18 cellular contexts compared by ENCODE assay signal in the genomic region with DNA sequence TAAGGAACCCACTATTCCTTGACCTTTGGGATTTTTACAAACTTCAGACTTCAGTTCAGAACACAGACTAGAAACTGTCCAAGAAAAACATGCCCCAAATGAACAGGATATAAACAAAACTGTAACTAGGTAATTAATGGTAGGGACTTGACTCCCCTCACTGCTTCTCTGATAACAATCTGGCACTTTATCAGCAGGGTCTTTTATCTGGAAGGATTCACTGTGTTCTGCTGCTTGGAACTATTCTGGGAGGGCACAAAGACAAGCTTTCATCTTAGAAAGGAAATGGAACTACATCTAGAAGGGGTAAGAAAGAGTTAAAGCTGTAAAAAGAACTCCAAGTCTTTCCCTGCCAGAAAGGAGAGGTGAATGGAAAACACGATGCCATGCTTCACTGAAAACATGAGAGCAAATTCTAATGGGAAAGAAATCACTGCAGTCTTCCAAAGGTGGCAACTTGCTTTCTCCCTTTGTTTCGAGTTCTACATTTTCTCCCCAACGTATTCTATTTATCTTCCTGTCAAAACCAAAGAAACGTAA.
DNase-seq lines count a peak whose midpoint lies in the region; ATAC-seq, FAIRE-seq and TF ChIP-seq lines count a peak whose summit lies in the region.
"Had no signal": no experiment of that assay in that cellular context is flagged by ENCODE, and none has a peak within 500 bp of the region (broad histone marks: within the 10 kb centered on the region; RNA-seq: fewer than 3 reads in every experiment).

No MANE protein-coding gene starts in this region.

- DNase-seq in Caco-2 (no peak), SK-MEL-5 (ENCODE audit: low read depth, low spot score) (peak; percentile 90), kidney (no peak), SW 1271 (lab: John Stamatoyannopoulos, UW) (no peak)
- DNase-seq: activated CD4-positive, alpha-beta T cell treated with anti-CD3 and anti-CD28 coated beads, Interleukin-2, amount 50 U/mL, for 1 hour; activated naive CD4-positive, alpha-beta T cell; colonic mucosa; IMR-90; NCI-H526 treated with DMSO at 0.1 percent for 48 hours; PC-9 had no signal

- no peak for FAIRE-seq in kidney (lab: Jason Lieb, UNC)
- FAIRE-seq: astrocyte, D721Med, TTC549 had no signal

- H3K4me1 Mint-ChIP-seq in Caco-2 (ENCODE audit: low read depth, unreplicated experiment): peaks cover 28% of the 10 kb centered on the region
- no peaks in the 10 kb centered on the region for H3K4me1 Mint-ChIP-seq in activated T-helper 17 cell treated with anti-CD3 and anti-CD28 coated beads, Interleukin-2, amount 50 U/mL, for 72 hours

- ATAC-seq in activated T-helper 17 cell treated with anti-CD3 and anti-CD28 coated beads, Interleukin-2, amount 50 U/mL, for 72 hours (replicated peaks): no peak
- no peak for ATAC-seq in GM18861 (IDR thresholded peaks at IDR 0.05; ENCODE audit: unreplicated experiment)
- ATAC-seq: GM23338; natural killer cell treated with Interleukin-12 subunit alpha and Interleukin-12 subunit beta and Interleukin-15 and Interleukin-18, amount 100 ng/mL, for 72 hours had no signal

- H3K4me1 ChIP-seq in Caco-2 (peaks cover 25% of the 10 kb centered on the region), kidney (ENCODE audit: control insufficient read depth in 1 of 2, insufficient read depth in 1 of 2, low read depth in 1 of 2, low read length in 2 of 2) (peaks cover 14 to 24% of the 10 kb centered on the region in 2 donors), skeletal muscle tissue (ENCODE audit: control insufficient read depth in 3 of 3, insufficient read depth in 3 of 3, low read length in 3 of 3) (peaks cover 8 to 27% (median 17%) of the 10 kb centered on the region in 3 donors)
- H3K4me1 ChIP-seq: colonic mucosa had no signal

- in situ Hi-C loops in SK-MEL-5 (cut with HindIII; ENCODE audit: low pct_unique_long_range_greater_than_20kb, low sequenced_read_pairs): no loop called here

- CTCF ChIA-PET in Caco-2 (lab: Charles Lee): no interaction called here

- H3K36me3 Mint-ChIP-seq in Caco-2 (ENCODE audit: insufficient read depth, unreplicated experiment): no peaks in the 10 kb centered on the region
- peaks cover 32% of the 10 kb centered on the region for H3K36me3 Mint-ChIP-seq in activated T-helper 17 cell treated with anti-CD3 and anti-CD28 coated beads, Interleukin-2, amount 50 U/mL, for 72 hours (ENCODE audit: low read depth)
- H3K36me3 Mint-ChIP-seq: natural killer cell treated with Interleukin-12 subunit alpha and Interleukin-12 subunit beta and Interleukin-15 and Interleukin-18, amount 100 ng/mL, for 72 hours had no signal

- no peaks in the 10 kb centered on the region for H3K27me3 Mint-ChIP-seq in Caco-2 (ENCODE audit: insufficient read depth, unreplicated experiment)
- no peaks in the 10 kb centered on the region for H3K27me3 Mint-ChIP-seq in activated T-helper 17 cell treated with anti-CD3 and anti-CD28 coated beads, Interleukin-2, amount 50 U/mL, for 72 hours
- H3K27me3 Mint-ChIP-seq: natural killer cell treated with Interleukin-12 subunit alpha and Interleukin-12 subunit beta and Interleukin-15 and Interleukin-18, amount 100 ng/mL, for 72 hours had no signal

- H3K27me3 ChIP-seq in Caco-2 (replicated peaks; ENCODE audit: control insufficient read depth, insufficient read depth, low read length): no peaks in the 10 kb centered on the region
- no peaks in the 10 kb centered on the region for H3K27me3 ChIP-seq in skeletal muscle tissue (ENCODE audit: control insufficient read depth in 3 of 3, insufficient read depth in 3 of 3, low read length in 3 of 3)
- H3K27me3 ChIP-seq: colonic mucosa had no signal

- no peak overlapping the region for H3K4me3 ChIP-seq in Caco-2 (ENCODE audit: low read depth, low read length)
- H3K4me3 ChIP-seq in kidney (ENCODE audit: low read length in 2 of 2): peak overlapping the region; percentile 7
- H3K4me3 ChIP-seq in skeletal muscle tissue (ENCODE audit: low read length in 3 of 3): no peak overlapping the region
- H3K4me3 ChIP-seq: colonic mucosa, GM23338, PC-9 had no signal

- BruUV-seq in Caco-2 (replicated peaks; lab: Mats Ljungman, UMichigan): no TSS peak

- H3K4me3 Mint-ChIP-seq in Caco-2 (ENCODE audit: unreplicated experiment): no peak overlapping the region
- H3K4me3 Mint-ChIP-seq in activated T-helper 17 cell treated with anti-CD3 and anti-CD28 coated beads, Interleukin-2, amount 50 U/mL, for 72 hours: no peak overlapping the region
- H3K4me3 Mint-ChIP-seq: GM23338; natural killer cell treated with Interleukin-12 subunit alpha and Interleukin-12 subunit beta and Interleukin-15 and Interleukin-18, amount 100 ng/mL, for 72 hours had no signal

- H3K9me3 Mint-ChIP-seq in Caco-2 (ENCODE audit: unreplicated experiment): no peaks in the 10 kb centered on the region
- no peaks in the 10 kb centered on the region for H3K9me3 Mint-ChIP-seq in activated T-helper 17 cell treated with anti-CD3 and anti-CD28 coated beads, Interleukin-2, amount 50 U/mL, for 72 hours
- H3K9me3 Mint-ChIP-seq: GM23338; natural killer cell treated with Interleukin-12 subunit alpha and Interleukin-12 subunit beta and Interleukin-15 and Interleukin-18, amount 100 ng/mL, for 72 hours had no signal

- POLR2A ChIA-PET in Caco-2 (lab: Charles Lee): no interaction called here

- H3K27ac ChIP-seq in kidney (ENCODE audit: low read depth in 2 of 2, low read length in 2 of 2) (peak overlapping the region; percentile 59 to 68), skeletal muscle tissue (ENCODE audit: low read depth, low read length) (peak overlapping the region; percentile 25)
- H3K27ac ChIP-seq: colonic mucosa, PC-9 had no signal

- intact Hi-C loops in Caco-2 (cut with micrococcal nuclease; ENCODE audit: unreplicated experiment): no loop called here
- intact Hi-C loops in kidney (cut with DNase I): no loop called here

- H3K27ac Mint-ChIP-seq in Caco-2 (ENCODE audit: unreplicated experiment): peak overlapping the region; percentile 40
- H3K27ac Mint-ChIP-seq in activated T-helper 17 cell treated with anti-CD3 and anti-CD28 coated beads, Interleukin-2, amount 50 U/mL, for 72 hours: no peak overlapping the region
- H3K27ac Mint-ChIP-seq: GM23338; natural killer cell treated with Interleukin-12 subunit alpha and Interleukin-12 subunit beta and Interleukin-15 and Interleukin-18, amount 100 ng/mL, for 72 hours had no signal

- H3K36me3 ChIP-seq in Caco-2 (ENCODE audit: control insufficient read depth, insufficient read depth, low read length) (no peaks in the 10 kb centered on the region; the same call in 1 of the 2 replicates), kidney (ENCODE audit: control insufficient read depth in 1 of 2, insufficient read depth in 2 of 2, low read length in 2 of 2) (no peaks in the 10 kb centered on the region), skeletal muscle tissue (ENCODE audit: control insufficient read depth in 3 of 3, insufficient read depth in 3 of 3, low read length in 3 of 3) (no peaks in the 10 kb centered on the region)
- H3K36me3 ChIP-seq: colonic mucosa had no signal

- H3K9ac ChIP-seq in kidney (ENCODE audit: low read length in 2 of 2): no peak overlapping the region
- H3K9ac ChIP-seq in skeletal muscle tissue (ENCODE audit: low read depth in 1 of 3, low read length in 3 of 3): no peak overlapping the region

- TF ChIP-seq CTCF in Caco-2 (IDR thresholded peaks at IDR 0.05; ENCODE audit: insufficient read depth in 1 of 2, low read depth in 1 of 2, low read length in 1 of 2, severe bottlenecking in 1 of 2, unreplicated experiment in 1 of 2) (no peak), kidney (IDR thresholded peaks at IDR 0.05; ENCODE audit: borderline replicate concordance, extremely low read depth, insufficient read depth) (no peak)

- H3K9me3 ChIP-seq in Caco-2 (no peaks in the 10 kb centered on the region), kidney (ENCODE audit: control insufficient read depth in 1 of 2, low read length in 2 of 2) (no peaks in the 10 kb centered on the region), skeletal muscle tissue (ENCODE audit: control insufficient read depth in 3 of 3, low read length in 3 of 3) (no peaks in the 10 kb centered on the region)
- H3K9me3 ChIP-seq: colonic mucosa had no signal

Comparison
In these comparisons a context has a peak if more than half of its experiments do, and no peak if none do; other contexts are left out.
1. H3K4me3 ChIP-seq: peak in kidney (2 of 2); none in Caco-2 (single experiment) and skeletal muscle tissue (0 of 3).